In genomic region chr11:94934362-94934761, GRCh38 we compare ENCODE assay signal across 1 cellular context.
TF ChIP-seq lines count a peak whose summit lies in the region.

No MANE protein-coding gene starts in this region.

TF ChIP-seq in GM23338, 12 proteins besides CTCF, POLR2A, EP300 and RAD21 (continued from another document):
- TF ChIP-seq ZNF462 (CRISPR knock-in tag; IDR thresholded peaks at IDR 0.05) (no peak), NANOG (IDR thresholded peaks at IDR 0.05; ENCODE audit: borderline replicate concordance) (no peak), ZNF114 (CRISPR knock-in tag; IDR thresholded peaks at IDR 0.05) (no peak), ZNF331 (CRISPR knock-in tag; IDR thresholded peaks at IDR 0.05; ENCODE audit: low read depth) (no peak)
